Comparison of ENCODE assay signal across 36 cellular contexts in the genomic region with DNA sequence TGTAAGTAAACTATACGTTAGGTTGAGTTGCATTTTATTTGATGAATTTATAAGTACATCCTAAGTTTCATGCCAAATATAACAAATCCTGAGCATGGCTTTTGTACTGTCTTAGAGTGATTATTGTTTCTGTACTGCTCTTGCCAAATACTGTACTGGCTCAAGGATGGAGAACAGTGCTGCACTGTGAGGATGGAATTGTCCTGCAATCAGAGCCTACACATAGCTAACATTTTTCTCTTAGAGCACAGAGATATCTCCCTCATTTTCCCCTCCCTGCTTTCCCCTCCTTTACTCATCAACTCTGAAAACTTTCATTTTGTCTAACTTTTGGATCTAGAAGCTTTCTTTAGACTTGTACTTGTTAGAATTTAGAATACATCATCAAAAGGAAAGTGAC. TPM values are rescaled to one million over a fixed set of nuclear protein-coding genes. Genes with fewer than 3 reads are reported as not detected.
DNase-seq lines count a peak whose midpoint lies in the region; ATAC-seq and TF ChIP-seq lines count a peak whose summit lies in the region.
"Had no signal": no experiment of that assay in that cellular context is flagged by ENCODE, and none has a peak within 500 bp of the region (broad histone marks: within the 10 kb centered on the region; RNA-seq: fewer than 3 reads in every experiment).

No MANE protein-coding gene starts in this region.

- H3K9me3 Mint-ChIP-seq in immature natural killer cell = no peaks in the 10 kb centered on the region
- H3K9me3 Mint-ChIP-seq: activated CD4-positive, alpha-beta memory T cell treated with anti-CD3 and anti-CD28 coated beads for 36 hours; activated T-cell treated with anti-CD3 and anti-CD28 coated beads, Interleukin-2, amount 50 U/mL, for 72 hours; nephron progenitor cell; stimulated activated naive CD8-positive, alpha-beta T cell treated with anti-CD3 and anti-CD28 coated beads, Interleukin-15, amount 100 ng/mL, for 72 hours had no signal

- POLR2A ChIA-PET in AG04449 (lab: Yijun Ruan, JAX) = no interaction called here

- peaks cover 52 to 67% of the 10 kb centered on the region in 2 donors for H3K4me1 Mint-ChIP-seq in immature natural killer cell
- H3K4me1 Mint-ChIP-seq: nephron progenitor cell; stimulated activated naive CD8-positive, alpha-beta T cell treated with anti-CD3 and anti-CD28 coated beads, Interleukin-15, amount 100 ng/mL, for 72 hours; T-helper 17 cell had no signal

- H3K27ac ChIP-seq in aorta (ENCODE audit: low read depth in 1 of 2, low read length in 2 of 2) = no peak overlapping the region
- H3K27ac ChIP-seq: A549, adrenal gland, BLaER1, colonic mucosa, heart left ventricle, parathyroid adenoma, right atrium auricular region, SK-N-MC, tibial artery had no signal

- no peaks in the 10 kb centered on the region for H3K9me3 ChIP-seq in HAP-1
- H3K9me3 ChIP-seq in aorta (ENCODE audit: control insufficient read depth, low read length) = no peaks in the 10 kb centered on the region
- H3K9me3 ChIP-seq: A549, adrenal gland, BLaER1, colonic mucosa, heart left ventricle, mucosa of descending colon, right atrium auricular region, tibial artery had no signal

- H3K4me1 ChIP-seq in HAP-1 (no peaks in the 10 kb centered on the region), aorta (ENCODE audit: control insufficient read depth in 1 of 2, insufficient read depth in 2 of 2, low read length in 2 of 2) (no peaks in the 10 kb centered on the region)
- H3K4me1 ChIP-seq: A549, adrenal gland, BLaER1, colonic mucosa, parathyroid adenoma, right atrium auricular region, tibial artery had no signal

- peak overlapping the region in 4 of 5 donors; percentile 3 to 33 (median 25) for H3K4me3 Mint-ChIP-seq in immature natural killer cell
- H3K4me3 Mint-ChIP-seq: activated CD4-positive, alpha-beta memory T cell treated with anti-CD3 and anti-CD28 coated beads for 36 hours; activated T-cell treated with anti-CD3 and anti-CD28 coated beads, Interleukin-2, amount 50 U/mL, for 72 hours; nephron progenitor cell; stimulated activated naive CD8-positive, alpha-beta T cell treated with anti-CD3 and anti-CD28 coated beads, Interleukin-15, amount 100 ng/mL, for 72 hours; T-helper 17 cell had no signal

- no peaks in the 10 kb centered on the region for H3K27me3 ChIP-seq in HAP-1 (ENCODE audit: low read depth)
- H3K27me3 ChIP-seq in aorta (ENCODE audit: control insufficient read depth in 1 of 2, insufficient read depth in 2 of 2, low read length in 1 of 2) = no peaks in the 10 kb centered on the region
- H3K27me3 ChIP-seq: adrenal gland, BLaER1, colonic mucosa, heart left ventricle, right atrium auricular region, tibial artery had no signal

- 39 to 44% methylated on average over 1 of the region's 1 CpG for WGBS in aorta, 2 donors

- ATAC-seq in aorta (ENCODE audit: low FRiP score) = no peak
- no peak for ATAC-seq in GM21528 (IDR thresholded peaks at IDR 0.05; ENCODE audit: low FRiP score, unreplicated experiment)
- ATAC-seq: A549; activated CD4-positive, CD25-positive, alpha-beta regulatory T cell treated with anti-CD3 and anti-CD28 coated beads, Interleukin-2, amount 50 U/mL, for 24 hours; activated T-cell treated with anti-CD3 and anti-CD28 coated beads, Interleukin-2, amount 50 U/mL, for 72 hours; heart left ventricle; mucosa of descending colon; stimulated activated naive CD8-positive, alpha-beta T cell treated with anti-CD3 and anti-CD28 coated beads, Interleukin-15, amount 100 ng/mL, for 72 hours; T-helper 17 cell had no signal

- H3K36me3 ChIP-seq in HAP-1 (replicated peaks) (no peaks in the 10 kb centered on the region), aorta (ENCODE audit: control insufficient read depth in 1 of 2, insufficient read depth in 2 of 2, low read length in 1 of 2) (no peaks in the 10 kb centered on the region)
- H3K36me3 ChIP-seq: adrenal gland, colonic mucosa, right atrium auricular region had no signal

- peaks cover 2 to 15% (median 6%) of the 10 kb centered on the region in 3 donors for H3K36me3 Mint-ChIP-seq in immature natural killer cell

- no peaks in the 10 kb centered on the region for H3K27me3 Mint-ChIP-seq in immature natural killer cell (ENCODE audit: low read depth in 3 of 3)
- H3K27me3 Mint-ChIP-seq: activated CD4-positive, alpha-beta memory T cell treated with anti-CD3 and anti-CD28 coated beads for 36 hours; stimulated activated naive CD8-positive, alpha-beta T cell treated with anti-CD3 and anti-CD28 coated beads, Interleukin-15, amount 100 ng/mL, for 72 hours; T-helper 17 cell had no signal

- DNase-seq in AG04449 (ENCODE audit: low read depth, low spot score) (peak; percentile 23), EH (ENCODE audit: low read depth) (peak; percentile 54), astrocyte of the spinal cord (ENCODE audit: low read depth, low spot score) (peak; percentile 18), immature natural killer cell (no peak), MV-4-11 (lab: John Stamatoyannopoulos, UW) (no peak), HAP-1 (ENCODE audit: low spot score in 2 of 2) (no peak), aorta (no peak)
- DNase-seq: activated CD4-positive, alpha-beta memory T cell treated with anti-CD3 and anti-CD28 coated beads for 36 hours; activated naive CD4-positive, alpha-beta T cell; activated T-cell treated with anti-CD3 and anti-CD28 coated beads, Interleukin-2, amount 50 U/mL, for 72 hours; adrenal gland; colonic mucosa; DMS153; effector CD4-positive, alpha-beta T cell; HCEC 1CT; heart left ventricle; kidney glomerular epithelial cell; mucosa of descending colon; NCI-H1436 treated with DMSO at 0.1 percent for 48 hours; NCI-H226; NCI-H526 treated with DMSO at 0.1 percent for 48 hours; nephron progenitor cell; NK-92 treated with Interleukin-12 subunit alpha and Interleukin-12 subunit beta, amount 100 ng/mL, for 24 hours; stimulated activated CD4-positive, alpha-beta T cell treated with anti-CD3 and anti-CD28 coated beads, Interleukin-1b, Interleukin-23, amount 100 ng/mL, for 48 hours; stimulated activated CD8-positive, alpha-beta memory T cell treated with anti-CD3 and anti-CD28 coated beads, Interleukin-4, amount 100 ng/mL, for 48 hours; stimulated activated naive CD8-positive, alpha-beta T cell treated with anti-CD3 and anti-CD28 coated beads, Interleukin-15, amount 100 ng/mL, for 72 hours; T-helper 17 cell; tibial artery had no signal

- no peak overlapping the region for H3K4me3 ChIP-seq in AG04449 (ENCODE audit: low read depth, low read length)
- no peak overlapping the region for H3K4me3 ChIP-seq in astrocyte of the spinal cord (ENCODE audit: low read depth, low read length)
- H3K4me3 ChIP-seq in HAP-1 = no peak overlapping the region
- H3K4me3 ChIP-seq in aorta (ENCODE audit: low read length in 2 of 2) = no peak overlapping the region
- H3K4me3 ChIP-seq: A549, adrenal gland, BLaER1, colonic mucosa, heart left ventricle, lung, mucosa of descending colon, right atrium auricular region, SK-N-MC, tibial artery had no signal

- H3K27ac Mint-ChIP-seq in immature natural killer cell = peak overlapping the region in 5 of 6 donors; percentile 3 to 74 (median 47)
- H3K27ac Mint-ChIP-seq: activated CD4-positive, alpha-beta memory T cell treated with anti-CD3 and anti-CD28 coated beads for 36 hours; activated T-cell treated with anti-CD3 and anti-CD28 coated beads, Interleukin-2, amount 50 U/mL, for 72 hours; nephron progenitor cell; T-helper 17 cell had no signal

- CTCF ChIA-PET in AG04449 (lab: Yijun Ruan, JAX) = no interaction called here

- no peak for TF ChIP-seq CTCF in AG04449 (IDR thresholded peaks at IDR 0.05; ENCODE audit: insufficient read depth, low read length, missing control alignments)
- TF ChIP-seq CTCF in astrocyte of the spinal cord (IDR thresholded peaks at IDR 0.05; ENCODE audit: low read depth, low read length) = no peak

- intact Hi-C loops in aorta (cut with DNase I) = no loop called here

- in situ Hi-C loops in astrocyte of the spinal cord (cut with HindIII; ENCODE audit: low sequenced_read_pairs) = no loop called here
- in situ Hi-C loops in HAP-1 (cut with MboI; ENCODE audit: low sequenced_read_pairs) = no loop called here

RNA-seq across cellular contexts. Expression of gene LRRC70, which starts 28.3 kb away (rescaled TPM):
- polyA plus RNA-seq in immature natural killer cell (10 to 100 TPM in 1 of 3 donors, 1 to 10 TPM in 1, not detected in 1; 4.4 to 13.5 TPM), aorta (1 to 10 TPM in 1 of 2 donors, not detected in 1; 2.5 TPM)
- total RNA-seq in aorta = 10 to 100 TPM in 1 of 2 donors, 1 to 10 TPM in 1; 9.6 to 13.1 TPM

Comparison
In these comparisons a context has a peak if more than half of its experiments do, and no peak if none do; other contexts are left out.
1. DNase-seq: peak in AG04449 (single experiment), EH (single experiment) and astrocyte of the spinal cord (single experiment); none in immature natural killer cell (0 of 3), MV-4-11 (single experiment), HAP-1 (0 of 2) and aorta (0 of 2).